Comparison of ENCODE assay signal across 11 cellular contexts in genomic region chr21:44313451-44313850, GRCh38. TPM values are rescaled to one million over a fixed set of nuclear protein-coding genes. Genes with fewer than 3 reads are reported as not detected.
"Had no signal": no experiment of that assay in that cellular context is flagged by ENCODE, and none has a peak within 500 bp of the region (broad histone marks: within the 10 kb centered on the region; RNA-seq: fewer than 3 reads in every experiment).

No MANE protein-coding gene starts in this region.

- H3K4me1 Mint-ChIP-seq: GM23338 had no signal

- H3K4me3 ChIP-seq: GM23338, HAP-1, K562 had no signal

- H3K9me3 Mint-ChIP-seq: GM23338, HFFc6 had no signal

- DNase-seq: H7, HFFc6, IMR-90, KG1 had no signal

- H3K4me1 ChIP-seq: HAP-1 had no signal

- H3K27ac Mint-ChIP-seq: GM23338, HFFc6 had no signal

- H3K4me2 ChIP-seq: GM23338 had no signal

- ATAC-seq: GM23338, HCT116, K562 had no signal

- H3K9me3 ChIP-seq: HAP-1 had no signal

- H3K4me3 Mint-ChIP-seq: GM23338, HFFc6 had no signal

- FAIRE-seq: HTR-8/SVneo, K562 had no signal

- H2AFZ ChIP-seq: GM23338 had no signal

RNA-seq across cellular contexts. Expression of gene AIRE, which starts 27.8 kb away (rescaled TPM):
- total RNA-seq: H4, HT-29, IMR-90, K562 had no signal
- polyA plus RNA-seq: GM23338 had no signal

RNA-seq across cellular contexts. Expression of gene TRPM2, which starts 40.0 kb away (rescaled TPM):
- total RNA-seq: HT-29, IMR-90 had no signal
- polyA plus RNA-seq: IMR-90 had no signal

RNA-seq across cellular contexts. Expression of gene DNMT3L, which starts 51.8 kb away (rescaled TPM):
- total RNA-seq: GM23338, H4, HFFc6, HT-29, IMR-90, K562 had no signal
- polyA plus RNA-seq: IMR-90 had no signal
